In the genomic region with DNA sequence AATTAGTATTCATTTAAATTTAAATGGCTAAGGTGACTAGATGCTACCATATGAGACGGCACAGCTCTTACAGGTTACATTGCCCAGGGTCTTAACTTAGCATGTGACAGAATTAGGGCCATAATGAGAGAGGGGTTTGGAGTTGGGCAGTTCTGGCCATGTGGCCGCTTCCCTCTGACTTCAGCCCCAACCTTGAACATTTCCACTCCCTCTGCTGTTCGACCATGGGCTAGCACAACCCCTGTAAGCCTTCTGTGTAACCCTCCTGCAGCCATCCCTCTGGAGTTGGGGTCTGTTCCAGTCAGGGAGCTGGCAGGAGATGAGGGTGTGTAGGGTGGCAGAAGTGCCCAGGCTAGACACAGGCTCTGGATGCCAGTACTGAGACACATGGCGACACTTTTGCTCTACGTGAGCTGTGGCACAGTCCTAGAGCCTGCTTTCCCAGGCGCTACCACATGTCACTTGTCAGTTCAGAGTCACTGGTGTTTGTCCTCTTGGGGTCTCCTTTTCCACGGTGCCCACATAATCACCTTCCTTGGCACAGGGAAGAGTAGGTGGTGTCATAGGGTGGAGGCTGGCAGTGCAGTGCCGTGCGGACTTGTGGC, we compare ENCODE assay signal across 1 cellular context.
TF ChIP-seq lines count a peak whose summit lies in the region.

No MANE protein-coding gene starts in this region.

TF ChIP-seq in IMR-90, 13 proteins besides CTCF, POLR2A, EP300 and RAD21:
- TF ChIP-seq SMC3 (IDR thresholded peaks at IDR 0.05; ENCODE audit: low read depth, low read length) (no peak), RCOR1 (IDR thresholded peaks at IDR 0.05; ENCODE audit: insufficient replicate concordance, low read length) (no peak), CHD1 (IDR thresholded peaks at IDR 0.05; ENCODE audit: low read depth, low read length) (no peak), MAZ (IDR thresholded peaks at IDR 0.05; ENCODE audit: borderline replicate concordance, low read depth, low read length) (no peak), BHLHE40 (IDR thresholded peaks at IDR 0.05; ENCODE audit: low read depth, low read length) (no peak), FOS (IDR thresholded peaks at IDR 0.05; ENCODE audit: low read depth, low read length) (no peak), MAFK (IDR thresholded peaks at IDR 0.05; ENCODE audit: low read depth, low read length) (no peak), RFX5 (IDR thresholded peaks at IDR 0.05; ENCODE audit: low read depth, low read length) (no peak), MXI1 (IDR thresholded peaks at IDR 0.05; ENCODE audit: borderline replicate concordance, low read depth, low read length) (no peak), CEBPB (IDR thresholded peaks at IDR 0.05; ENCODE audit: low read depth, low read length) (no peak), NFE2L2 (IDR thresholded peaks at IDR 0.05; ENCODE audit: low read depth, low read length) (no peak)
- TF ChIP-seq, protein P1, sequence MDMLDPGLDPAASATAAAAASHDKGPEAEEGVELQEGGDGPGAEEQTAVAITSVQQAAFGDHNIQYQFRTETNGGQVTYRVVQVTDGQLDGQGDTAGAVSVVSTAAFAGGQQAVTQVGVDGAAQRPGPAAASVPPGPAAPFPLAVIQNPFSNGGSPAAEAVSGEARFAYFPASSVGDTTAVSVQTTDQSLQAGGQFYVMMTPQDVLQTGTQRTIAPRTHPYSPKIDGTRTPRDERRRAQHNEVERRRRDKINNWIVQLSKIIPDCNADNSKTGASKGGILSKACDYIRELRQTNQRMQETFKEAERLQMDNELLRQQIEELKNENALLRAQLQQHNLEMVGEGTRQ (IDR thresholded peaks at IDR 0.05; ENCODE audit: low read depth, low read length) = no peak
- TF ChIP-seq, protein P2, sequence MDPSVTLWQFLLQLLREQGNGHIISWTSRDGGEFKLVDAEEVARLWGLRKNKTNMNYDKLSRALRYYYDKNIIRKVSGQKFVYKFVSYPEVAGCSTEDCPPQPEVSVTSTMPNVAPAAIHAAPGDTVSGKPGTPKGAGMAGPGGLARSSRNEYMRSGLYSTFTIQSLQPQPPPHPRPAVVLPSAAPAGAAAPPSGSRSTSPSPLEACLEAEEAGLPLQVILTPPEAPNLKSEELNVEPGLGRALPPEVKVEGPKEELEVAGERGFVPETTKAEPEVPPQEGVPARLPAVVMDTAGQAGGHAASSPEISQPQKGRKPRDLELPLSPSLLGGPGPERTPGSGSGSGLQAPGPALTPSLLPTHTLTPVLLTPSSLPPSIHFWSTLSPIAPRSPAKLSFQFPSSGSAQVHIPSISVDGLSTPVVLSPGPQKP (IDR thresholded peaks at IDR 0.05; ENCODE audit: borderline replicate concordance, low read depth, low read length) = no peak
